10 cellular contexts compared by ENCODE assay signal in the genomic region with DNA sequence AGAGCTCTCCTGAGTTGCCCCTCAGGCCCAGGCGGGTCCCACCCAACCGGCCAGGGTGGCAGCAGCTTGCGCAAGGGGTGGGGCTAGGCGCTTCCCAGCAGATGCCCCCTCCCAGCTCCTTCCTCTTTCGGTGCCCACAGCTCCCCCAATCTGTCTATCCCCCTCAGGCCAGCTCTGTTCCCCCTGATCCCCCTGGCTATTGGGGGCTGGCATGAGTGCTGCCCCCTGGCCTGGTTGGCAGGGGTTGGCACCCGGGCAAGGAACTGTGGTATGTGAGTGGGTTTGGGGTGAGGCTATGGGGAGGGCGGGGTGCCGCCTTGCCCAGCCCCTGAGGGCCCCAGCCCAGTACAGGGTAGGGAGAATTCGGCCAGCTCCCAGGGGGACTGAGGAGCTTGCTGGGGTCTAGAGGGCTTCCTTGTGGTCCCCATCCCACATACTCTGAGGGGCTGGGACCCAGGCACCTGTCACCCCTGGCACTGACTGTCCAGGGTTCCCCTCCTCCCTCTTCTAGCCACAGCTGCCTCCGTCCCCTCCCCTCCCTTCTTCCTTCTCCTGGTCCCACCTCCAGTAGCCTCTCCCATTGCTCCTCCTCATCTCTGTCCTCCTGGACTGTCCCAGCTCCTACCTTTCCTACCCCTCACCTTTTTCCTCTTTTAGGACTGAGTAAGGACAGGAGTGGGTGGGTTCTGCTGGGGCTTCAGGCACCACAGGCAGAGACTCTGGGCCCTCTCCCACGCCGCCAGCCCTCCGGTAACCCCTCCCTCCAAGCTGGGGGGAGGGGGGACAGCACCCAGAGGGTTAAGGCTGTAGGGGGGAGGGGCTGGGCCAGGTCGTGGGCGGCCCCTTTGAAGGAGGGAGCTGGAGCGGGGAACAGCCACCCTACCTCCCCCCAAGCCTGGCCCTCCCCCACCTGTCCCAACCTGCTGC. TPM values are rescaled to one million over a fixed set of nuclear protein-coding genes. Genes with fewer than 3 reads are reported as not detected.
DNase-seq lines count a peak whose midpoint lies in the region; ATAC-seq, FAIRE-seq and TF ChIP-seq lines count a peak whose summit lies in the region.
"Had no signal": no experiment of that assay in that cellular context is flagged by ENCODE, and none has a peak within 500 bp of the region (broad histone marks: within the 10 kb centered on the region; RNA-seq: fewer than 3 reads in every experiment).

No MANE protein-coding gene starts in this region.

- DNase-seq in Karpas-422: peak; percentile 42
- DNase-seq in activated T-cell treated with anti-CD3 and anti-CD28 coated beads, Interleukin-2, amount 50 U/mL, for 4 hours: peak; percentile 51
- DNase-seq in keratinocyte (ENCODE audit: low read depth, low spot score): no peak
- DNase-seq in stimulated activated CD4-positive, alpha-beta T cell treated with anti-CD3 and anti-CD28 coated beads, Interleukin-4, amount 100 ng/mL, for 48 hours (ENCODE audit: low read depth in 2 of 2): peak; percentile 71 to 85
- no peak for DNase-seq in hepatic stellate cell (ENCODE audit: low spot score)
- no peak for DNase-seq in COLO829 (ENCODE audit: low spot score)
- DNase-seq: IMR-90 had no signal

- no peaks in the 10 kb centered on the region for H3K27me3 Mint-ChIP-seq in activated T-cell treated with anti-CD3 and anti-CD28 coated beads, Interleukin-2, amount 50 U/mL, for 4 hours (ENCODE audit: low read depth)

- H3K36me3 ChIP-seq in Karpas-422 (ENCODE audit: insufficient read depth, low read length) (no peaks in the 10 kb centered on the region), keratinocyte (ENCODE audit: control insufficient read depth in 2 of 2, extremely low read depth in 1 of 2, insufficient read depth in 2 of 2, low read length in 2 of 2) (peaks cover 4 to 35% of the 10 kb centered on the region in 2 experiments)

- peak overlapping the region; percentile 86 for H3K4me3 Mint-ChIP-seq in activated T-cell treated with anti-CD3 and anti-CD28 coated beads, Interleukin-2, amount 50 U/mL, for 4 hours

- dilution Hi-C loops in keratinocyte (cut with MboI; ENCODE audit: extremely low pct_ligation_motif_present, low sequenced_read_pairs): no loop called here

- H3K9me3 ChIP-seq in Karpas-422 (ENCODE audit: low read length) (no peaks in the 10 kb centered on the region), keratinocyte (ENCODE audit: control insufficient read depth, low read depth, low read length) (no peaks in the 10 kb centered on the region)

- ATAC-seq in activated T-cell treated with anti-CD3 and anti-CD28 coated beads, Interleukin-2, amount 50 U/mL, for 4 hours: peak; percentile 12 to 19
- ATAC-seq in GM21381 (IDR thresholded peaks at IDR 0.05; ENCODE audit: unreplicated experiment): no peak
- no peak for ATAC-seq in GM21576 (IDR thresholded peaks at IDR 0.05; ENCODE audit: unreplicated experiment)

- H3K4me2 ChIP-seq in Karpas-422 (ENCODE audit: low read depth, low read length, poor library complexity, severe bottlenecking) (no peak overlapping the region), keratinocyte (ENCODE audit: control insufficient read depth, extremely low read depth, insufficient read depth, low read depth, low read length) (peak overlapping the region; percentile 66)

- H3K36me3 Mint-ChIP-seq in activated T-cell treated with anti-CD3 and anti-CD28 coated beads, Interleukin-2, amount 50 U/mL, for 4 hours (ENCODE audit: insufficient read depth): peaks cover 1% of the 10 kb centered on the region

- TF ChIP-seq CTCF in keratinocyte (optimal IDR thresholded peaks at IDR 0.05 in 1 of 3, IDR thresholded peaks at IDR 0.05 in 1 of 3, conservative IDR thresholded peaks at IDR 0.05 in 1 of 3; ENCODE audit: extremely low read depth in 1 of 3, insufficient read depth in 2 of 3, low read length in 3 of 3): no peak

- peaks cover 73% of the 10 kb centered on the region for H3K4me1 Mint-ChIP-seq in activated T-cell treated with anti-CD3 and anti-CD28 coated beads, Interleukin-2, amount 50 U/mL, for 4 hours (ENCODE audit: low read depth)

- H3K9ac ChIP-seq in Karpas-422 (ENCODE audit: low read length) (no peak overlapping the region), keratinocyte (ENCODE audit: control insufficient read depth, extremely low read depth, insufficient read depth, low read length) (peak overlapping the region; percentile 33)

- no peaks in the 10 kb centered on the region for H3K9me1 ChIP-seq in keratinocyte (ENCODE audit: control insufficient read depth, extremely low read depth, insufficient read depth, low read length)

- no peaks in the 10 kb centered on the region for H3K9me3 Mint-ChIP-seq in activated T-cell treated with anti-CD3 and anti-CD28 coated beads, Interleukin-2, amount 50 U/mL, for 4 hours

- FAIRE-seq in keratinocyte (lab: Jason Lieb, UNC): no peak
- FAIRE-seq: GM18507 had no signal

- peaks cover 27% of the 10 kb centered on the region for H3K79me2 ChIP-seq in Karpas-422 (ENCODE audit: low read length)
- peaks cover 76% of the 10 kb centered on the region for H3K79me2 ChIP-seq in keratinocyte (ENCODE audit: control insufficient read depth, insufficient read depth, low read length)

- H3K4me3 ChIP-seq in Karpas-422 (ENCODE audit: low read length): no peak overlapping the region
- H3K4me3 ChIP-seq in keratinocyte (ENCODE audit: control insufficient read depth in 2 of 3, extremely low read depth in 1 of 3, insufficient read depth in 2 of 3, low read depth in 1 of 3, low read length in 3 of 3): peak overlapping the region; percentile 37 to 57 (median 44)

- no peaks in the 10 kb centered on the region for H3K9me2 ChIP-seq in Karpas-422 (replicated peaks; ENCODE audit: insufficient read depth, low read length)

- H3K27me3 ChIP-seq in Karpas-422 (ENCODE audit: low read length) (no peaks in the 10 kb centered on the region), keratinocyte (ENCODE audit: control insufficient read depth, extremely low read depth, insufficient read depth, low read length) (no peaks in the 10 kb centered on the region)

- no peak overlapping the region for H3K27ac ChIP-seq in Karpas-422 (ENCODE audit: low read length)
- no peak overlapping the region for H3K27ac ChIP-seq in keratinocyte (ENCODE audit: control insufficient read depth, insufficient read depth, low read length)

- no peak overlapping the region for H2AFZ ChIP-seq in Karpas-422 (ENCODE audit: low read length)
- H2AFZ ChIP-seq in keratinocyte (ENCODE audit: control insufficient read depth, low read length): no peak overlapping the region

- H3K4me1 ChIP-seq in Karpas-422 (ENCODE audit: low read length): peaks cover 87% of the 10 kb centered on the region
- peaks cover 86% of the 10 kb centered on the region for H3K4me1 ChIP-seq in keratinocyte (ENCODE audit: control insufficient read depth, extremely low read depth, insufficient read depth, low read length)

- no peaks in the 10 kb centered on the region for H4K20me1 ChIP-seq in Karpas-422 (ENCODE audit: insufficient read depth, low read depth, low read length)
- peaks cover 3% of the 10 kb centered on the region for H4K20me1 ChIP-seq in keratinocyte (ENCODE audit: control insufficient read depth, extremely low read depth, insufficient read depth, low read length)

RNA-seq across cellular contexts. Expression of a gene that starts 5.7 kb away (rescaled TPM):
- 17.1 and 31.0 TPM in 2 replicates for total RNA-seq in Karpas-422 (2014; rRNA removed; shearing (Covaris generic); ENCODE audit: low replicate concordance)
- total RNA-seq in activated T-cell treated with anti-CD3 and anti-CD28 coated beads, Interleukin-2, amount 50 U/mL, for 4 hours: 10 to 100 TPM; 40.6 to 76.0 (median 52.2) TPM
- polyA plus RNA-seq in keratinocyte: 15.3 to 51.8 TPM (median 20.9 TPM) in 3 replicates
- polyA plus RNA-seq in keratinocyte (2011; ENCODE audit: low read depth): 13.9 TPM
- 15.2 and 26.3 TPM in 2 replicates for polyA plus RNA-seq in keratinocyte (2011; cell fraction: cytosol; rRNA removed)
- 54.4 and 57.6 TPM in 2 replicates for polyA plus RNA-seq in keratinocyte (2011; cell fraction: nucleus; rRNA removed)
- polyA plus RNA-seq in keratinocyte (2012; ENCODE audit: low replicate concordance): 21.0 and 51.7 TPM in 2 replicates
- polyA minus RNA-seq in keratinocyte: 21.3 to 40.8 TPM (median 37.0 TPM) in 3 replicates
- polyA minus RNA-seq in keratinocyte (2011; cell fraction: cytosol; rRNA and poly(A)+ RNA removed): 72.1 TPM
- 40.6 and 48.0 TPM in 2 replicates for polyA minus RNA-seq in keratinocyte (2011; cell fraction: nucleus; rRNA and poly(A)+ RNA removed)

RNA-seq across cellular contexts. Expression of a gene that starts 14.9 kb away (rescaled TPM):
- 2.6 TPM in 1 of 2 replicates, not detected in the other for total RNA-seq in Karpas-422 (2014; rRNA removed; shearing (Covaris generic); ENCODE audit: low replicate concordance)
- under 1 TPM in 2 of 3 donors, not detected in 1; 0.40 to 0.50 TPM for total RNA-seq in activated T-cell treated with anti-CD3 and anti-CD28 coated beads, Interleukin-2, amount 50 U/mL, for 4 hours
- polyA plus RNA-seq in keratinocyte: not detected in 3 replicates
- polyA plus RNA-seq in keratinocyte (2011; ENCODE audit: low read depth): not detected
- not detected in 2 replicates for polyA plus RNA-seq in keratinocyte (2011; cell fraction: cytosol; rRNA removed)
- polyA plus RNA-seq in keratinocyte (2011; cell fraction: nucleus; rRNA removed): 0.51 TPM in 1 of 2 replicates, not detected in the other
- not detected in 2 replicates for polyA plus RNA-seq in keratinocyte (2012; ENCODE audit: low replicate concordance)
- polyA minus RNA-seq in keratinocyte: 1.2 to 1.5 TPM in 2 of 3 replicates, not detected in the other
- polyA minus RNA-seq in keratinocyte (2011; cell fraction: cytosol; rRNA and poly(A)+ RNA removed): not detected
- polyA minus RNA-seq in keratinocyte (2011; cell fraction: nucleus; rRNA and poly(A)+ RNA removed): not detected in 2 replicates
- total RNA-seq: IMR-90 had no signal
- polyA plus RNA-seq: IMR-90 had no signal

RNA-seq across cellular contexts. Expression of a gene that starts 25.1 kb away (rescaled TPM):
- 48.7 and 57.3 TPM in 2 replicates for total RNA-seq in Karpas-422 (2014; rRNA removed; shearing (Covaris generic); ENCODE audit: low replicate concordance)
- 100 to 1,000 TPM; 108 to 109 (median 108) TPM for total RNA-seq in activated T-cell treated with anti-CD3 and anti-CD28 coated beads, Interleukin-2, amount 50 U/mL, for 4 hours
- polyA plus RNA-seq in keratinocyte: 44.7 to 101 TPM (median 51.4 TPM) in 3 replicates
- 39.1 TPM for polyA plus RNA-seq in keratinocyte (2011; ENCODE audit: low read depth)
- polyA plus RNA-seq in keratinocyte (2011; cell fraction: cytosol; rRNA removed): 46.5 and 61.9 TPM in 2 replicates
- 99.8 and 124 TPM in 2 replicates for polyA plus RNA-seq in keratinocyte (2011; cell fraction: nucleus; rRNA removed)
- polyA plus RNA-seq in keratinocyte (2012; ENCODE audit: low replicate concordance): 54.2 and 66.7 TPM in 2 replicates
- 68.7 to 133 TPM (median 68.8 TPM) in 3 replicates for polyA minus RNA-seq in keratinocyte
- polyA minus RNA-seq in keratinocyte (2011; cell fraction: cytosol; rRNA and poly(A)+ RNA removed): 74.1 TPM
- 39.9 and 40.5 TPM in 2 replicates for polyA minus RNA-seq in keratinocyte (2011; cell fraction: nucleus; rRNA and poly(A)+ RNA removed)

RNA-seq across cellular contexts. Expression of a gene that starts 25.3 kb away (rescaled TPM):
- total RNA-seq in Karpas-422 (2014; rRNA removed; shearing (Covaris generic); ENCODE audit: low replicate concordance): 1.3 and 3.5 TPM in 2 replicates
- total RNA-seq in activated T-cell treated with anti-CD3 and anti-CD28 coated beads, Interleukin-2, amount 50 U/mL, for 4 hours: under 1 TPM in 1 of 3 donors, not detected in 2; 0.08 TPM
- polyA plus RNA-seq in keratinocyte: 0.11 to 0.46 TPM (median 0.14 TPM) in 3 replicates
- polyA plus RNA-seq in keratinocyte (2011; ENCODE audit: low read depth): 0.20 TPM
- 0.06 TPM in 1 of 2 replicates, not detected in the other for polyA plus RNA-seq in keratinocyte (2011; cell fraction: cytosol; rRNA removed)
- 1.0 and 1.1 TPM in 2 replicates for polyA plus RNA-seq in keratinocyte (2011; cell fraction: nucleus; rRNA removed)
- 0.13 and 1.3 TPM in 2 replicates for polyA plus RNA-seq in keratinocyte (2012; ENCODE audit: low replicate concordance)
- polyA minus RNA-seq in keratinocyte: 0.16 TPM in 1 of 3 replicates, not detected in the others
- polyA minus RNA-seq in keratinocyte (2011; cell fraction: cytosol; rRNA and poly(A)+ RNA removed): not detected
- polyA minus RNA-seq in keratinocyte (2011; cell fraction: nucleus; rRNA and poly(A)+ RNA removed): not detected in 2 replicates
- total RNA-seq: IMR-90 had no signal

RNA-seq across cellular contexts. Expression of a gene that starts 25.3 kb away (rescaled TPM):
- not detected in 2 replicates for total RNA-seq in Karpas-422 (2014; rRNA removed; shearing (Covaris generic); ENCODE audit: low replicate concordance)
- not detected for total RNA-seq in activated T-cell treated with anti-CD3 and anti-CD28 coated beads, Interleukin-2, amount 50 U/mL, for 4 hours
- polyA plus RNA-seq in keratinocyte: 0.05 TPM in 1 of 3 replicates, not detected in the others
- not detected for polyA plus RNA-seq in keratinocyte (2011; ENCODE audit: low read depth)
- not detected in 2 replicates for polyA plus RNA-seq in keratinocyte (2011; cell fraction: cytosol; rRNA removed)
- polyA plus RNA-seq in keratinocyte (2011; cell fraction: nucleus; rRNA removed): 0.11 and 0.27 TPM in 2 replicates
- 0.14 TPM in 1 of 2 replicates, not detected in the other for polyA plus RNA-seq in keratinocyte (2012; ENCODE audit: low replicate concordance)
- 0.43 TPM in 1 of 3 replicates, not detected in the others for polyA minus RNA-seq in keratinocyte
- not detected for polyA minus RNA-seq in keratinocyte (2011; cell fraction: cytosol; rRNA and poly(A)+ RNA removed)
- polyA minus RNA-seq in keratinocyte (2011; cell fraction: nucleus; rRNA and poly(A)+ RNA removed): not detected in 2 replicates
- total RNA-seq: IMR-90 had no signal
- polyA plus RNA-seq: IMR-90 had no signal

Comparison
In these comparisons a context has a peak if more than half of its experiments do, and no peak if none do; other contexts are left out.
1. DNase-seq: peak in Karpas-422 (single experiment), activated T-cell treated with anti-CD3 and anti-CD28 coated beads, Interleukin-2, amount 50 U/mL, for 4 hours (single experiment) and stimulated activated CD4-positive, alpha-beta T cell treated with anti-CD3 and anti-CD28 coated beads, Interleukin-4, amount 100 ng/mL, for 48 hours (2 of 2); none in keratinocyte (single experiment), hepatic stellate cell (single experiment) and COLO829 (single experiment).
2. ATAC-seq: peak in activated T-cell treated with anti-CD3 and anti-CD28 coated beads, Interleukin-2, amount 50 U/mL, for 4 hours (2 of 2); none in GM21381 (single experiment) and GM21576 (single experiment).